ENCODE assay signal across 8 cellular contexts in genomic region chr12:6752931-6753771, GRCh38. TPM values are rescaled to one million over a fixed set of nuclear protein-coding genes. Genes with fewer than 3 reads are reported as not detected.
DNase-seq lines count a peak whose midpoint lies in the region; ATAC-seq, FAIRE-seq and TF ChIP-seq lines count a peak whose summit lies in the region.

A gene with protein sequence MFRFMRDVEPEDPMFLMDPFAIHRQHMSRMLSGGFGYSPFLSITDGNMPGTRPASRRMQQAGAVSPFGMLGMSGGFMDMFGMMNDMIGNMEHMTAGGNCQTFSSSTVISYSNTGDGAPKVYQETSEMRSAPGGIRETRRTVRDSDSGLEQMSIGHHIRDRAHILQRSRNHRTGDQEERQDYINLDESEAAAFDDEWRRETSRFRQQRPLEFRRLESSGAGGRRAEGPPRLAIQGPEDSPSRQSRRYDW (minus strand): TSS chr12:6753141. CDS start chr12:6752334, 807 bp downstream.

- peak within 1 kb of the TSS; percentile 99 for H3K4me3 ChIP-seq in psoas muscle

- peaks cover 11 to 40% of the 10 kb centered on the region in 2 donors for H3K36me3 ChIP-seq in psoas muscle (ENCODE audit: insufficient read depth in 1 of 2, low read depth in 1 of 2)

- DNase-seq in NCI-H187 (lab: John Stamatoyannopoulos, UW) (peak; percentile 90 to 95), T-helper 2 cell (peak; percentile 92 to 98 (median 96)), left ventricle myocardium superior (peak; percentile 98), psoas muscle (peak; percentile 98 to 99), urothelium cell line (ENCODE audit: low spot score) (peak; percentile 99)

- intact Hi-C loops in left ventricle myocardium superior (cut with micrococcal nuclease) = no loop called here
- intact Hi-C loops in psoas muscle (cut with DNase I) = loop anchor here (1.0 to 10.0 kb wide), 5 partner anchors 13 to 74 kb away; partner anchors contain the start of genes P3H3 (in 2 of the 2), GPR162 (in 1 of the 2) and PTMS (in 1 of the 2)

- ATAC-seq in GM18498 (IDR thresholded peaks at IDR 0.05; ENCODE audit: unreplicated experiment) = peak; percentile 91
- peak; percentile 91 for ATAC-seq in HG02938 (IDR thresholded peaks at IDR 0.05; ENCODE audit: unreplicated experiment)
- peak; percentile 95 for ATAC-seq in left ventricle myocardium superior
- peak; percentile 95 to 97 (median 96) for ATAC-seq in psoas muscle

- FAIRE-seq in urothelium cell line (lab: Jason Lieb, UNC) = peak; percentile 90

- no peaks in the 10 kb centered on the region for H3K27me3 ChIP-seq in psoas muscle (ENCODE audit: insufficient read depth in 3 of 3, low read length in 2 of 3)

- H3K27ac ChIP-seq in angular gyrus (ENCODE audit: low read depth, low read length) = peak within 1 kb of the TSS; percentile 100
- H3K27ac ChIP-seq in psoas muscle = peak within 1 kb of the TSS; percentile 99

- peaks cover 12% of the 10 kb centered on the region for H3K4me1 ChIP-seq in psoas muscle

- H3K9me3 ChIP-seq in psoas muscle = no peaks in the 10 kb centered on the region

- whole genome bisulfite sequencing in psoas muscle, 3 donors = 0% methylated on average over 52 to 61 of the region's 61 CpGs

- peak; percentile 91 for TF ChIP-seq CTCF in psoas muscle (IDR thresholded peaks at IDR 0.05)

RNA-seq across cellular contexts. Expression of the gene that starts here (rescaled TPM):
- total RNA-seq in left ventricle myocardium superior (158 TPM), psoas muscle (100 to 1,000 TPM; 104 to 188 (median 132) TPM)
- polyA plus RNA-seq in psoas muscle = 100 to 1,000 TPM; 113 to 245 (median 176) TPM

Comparison
In these comparisons a context has a peak if more than half of its experiments do, and no peak if none do; other contexts are left out.
1. Peak in every context shown above with its lines: DNase-seq, ATAC-seq, H3K4me3 ChIP-seq and H3K27ac ChIP-seq.